ENCODE assay signal across 21 cellular contexts in the genomic region with DNA sequence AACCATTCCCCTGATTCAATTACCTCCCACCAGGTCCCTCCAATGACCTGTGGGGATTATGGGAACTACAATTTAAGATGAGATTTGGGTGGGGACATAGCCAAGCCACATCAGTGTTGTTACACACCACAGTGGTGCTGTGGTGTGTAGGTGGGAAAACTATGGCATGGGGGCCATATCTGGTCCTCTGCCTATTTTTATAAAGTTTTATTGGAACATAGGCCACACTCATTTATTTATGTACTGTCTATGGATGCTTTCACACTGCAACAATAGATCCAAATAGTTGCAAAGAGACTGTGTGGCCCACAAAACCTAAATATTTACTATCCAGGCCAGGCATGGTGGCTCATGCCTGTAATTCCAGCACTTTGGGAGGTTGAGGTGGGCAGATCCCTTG.
"Had no signal": no experiment of that assay in that cellular context is flagged by ENCODE, and none has a peak within 500 bp of the region (broad histone marks: within the 10 kb centered on the region; RNA-seq: fewer than 3 reads in every experiment).

No MANE protein-coding gene starts in this region.

- FAIRE-seq: small intestine had no signal

- H3K27ac ChIP-seq: prostate gland, vagina had no signal

- DNase-seq: activated CD4-positive, alpha-beta T cell treated with anti-CD3 and anti-CD28 coated beads, Interleukin-2, amount 50 U/mL, for 1 hour; activated CD8-positive, alpha-beta memory T cell treated with anti-CD3 and anti-CD28 coated beads, Interleukin-2, amount 50 U/mL, for 4 hours; activated effector memory CD4-positive, alpha-beta T cell treated with Interleukin-2 at 50 U/mL for 16 hours; activated naive CD4-positive, alpha-beta T cell treated with anti-CD3 and anti-CD28 coated beads, Interleukin-2, amount 10 ng/mL, durations not matched to agents 7 days and 5 days; activated naive CD8-positive, alpha-beta T cell treated with anti-CD3 and anti-CD28 coated beads, Interleukin-2, amount 50 U/mL, for 24 hours; activated T-cell treated with anti-CD3 and anti-CD28 coated beads, Interleukin-2, amount 50 U/mL, for 4 hours; anterior cingulate cortex; effector CD4-positive, alpha-beta T cell; mesenchymal stem cell; naive thymus-derived CD8-positive, alpha-beta T cell; right cardiac atrium; small intestine; stimulated activated CD4-positive, alpha-beta T cell treated with anti-CD3 and anti-CD28 coated beads, Interleukin-4, amount 100 ng/mL, for 1 hour; stimulated activated naive CD8-positive, alpha-beta T cell treated with anti-CD3 and anti-CD28 coated beads, Interleukin-15, amount 100 ng/mL, for 72 hours; T-cell; T1000; testis had no signal

- H3K4me3 ChIP-seq: prostate gland, testis, vagina had no signal

- H3K9me3 ChIP-seq: prostate gland, testis, vagina had no signal

- H3K27me3 ChIP-seq: testis, vagina had no signal

- ATAC-seq: activated CD4-positive, CD25-positive, alpha-beta regulatory T cell treated with anti-CD3 and anti-CD28 coated beads, Interleukin-2, amount 50 U/mL, for 24 hours; activated naive CD8-positive, alpha-beta T cell treated with anti-CD3 and anti-CD28 coated beads, Interleukin-2, amount 50 U/mL, for 24 hours; activated T-cell treated with anti-CD3 and anti-CD28 coated beads, Interleukin-2, amount 50 U/mL, for 4 hours; esophagus mucosa; naive thymus-derived CD8-positive, alpha-beta T cell; right cardiac atrium; stimulated activated naive CD8-positive, alpha-beta T cell treated with anti-CD3 and anti-CD28 coated beads, Interleukin-15, amount 100 ng/mL, for 72 hours; T-cell had no signal

- H3K36me3 ChIP-seq: prostate gland, vagina had no signal
